ENCODE assay signal across 18 cellular contexts in genomic region chr1:173878251-173878650, GRCh38. TPM values are rescaled to one million over a fixed set of nuclear protein-coding genes. Genes with fewer than 3 reads are reported as not detected.
DNase-seq lines count a peak whose midpoint lies in the region; ATAC-seq and TF ChIP-seq lines count a peak whose summit lies in the region.
"Had no signal": no experiment of that assay in that cellular context is flagged by ENCODE, and none has a peak within 500 bp of the region (broad histone marks: within the 10 kb centered on the region; RNA-seq: fewer than 3 reads in every experiment).

No MANE protein-coding gene starts in this region.

- H3K4me3 ChIP-seq in neutrophil (ENCODE audit: low read depth in 1 of 2, low read length in 1 of 2) (no peak overlapping the region), coronary artery (no peak overlapping the region)
- H3K4me3 ChIP-seq: BLaER1 had no signal

- peaks cover 25 to 28% of the 10 kb centered on the region in 2 experiments for H3K4me1 ChIP-seq in neutrophil (ENCODE audit: control insufficient read depth in 1 of 2, insufficient read depth in 1 of 2, low read depth in 1 of 2, low read length in 1 of 2)
- H3K4me1 ChIP-seq: BLaER1 had no signal

- H3K4me3 Mint-ChIP-seq in activated T-helper 17 cell treated with anti-CD3 and anti-CD28 coated beads, Interleukin-2, amount 50 U/mL, for 72 hours = no peak overlapping the region
- H3K4me3 Mint-ChIP-seq: CD14-positive monocyte; CD8-positive, alpha-beta T cell; H9 had no signal

- H3K27ac Mint-ChIP-seq in activated T-helper 17 cell treated with anti-CD3 and anti-CD28 coated beads, Interleukin-2, amount 50 U/mL, for 72 hours = peak overlapping the region; percentile 9
- H3K27ac Mint-ChIP-seq: CD14-positive monocyte; CD8-positive, alpha-beta T cell; H9 had no signal

- H3K9me3 ChIP-seq in neutrophil = no peaks in the 10 kb centered on the region
- H3K9me3 ChIP-seq: BLaER1 had no signal

- peaks cover 62% of the 10 kb centered on the region for H3K36me3 Mint-ChIP-seq in activated T-helper 17 cell treated with anti-CD3 and anti-CD28 coated beads, Interleukin-2, amount 50 U/mL, for 72 hours (ENCODE audit: low read depth)

- no peaks in the 10 kb centered on the region for H3K4me1 Mint-ChIP-seq in activated T-helper 17 cell treated with anti-CD3 and anti-CD28 coated beads, Interleukin-2, amount 50 U/mL, for 72 hours
- H3K4me1 Mint-ChIP-seq: H9 had no signal

- peaks cover 27% of the 10 kb centered on the region for H3K36me3 ChIP-seq in neutrophil

- no peaks in the 10 kb centered on the region for H3K27me3 Mint-ChIP-seq in activated T-helper 17 cell treated with anti-CD3 and anti-CD28 coated beads, Interleukin-2, amount 50 U/mL, for 72 hours

- no peak for TF ChIP-seq CTCF in 22Rv1 (IDR thresholded peaks at IDR 0.05)
- no peak for TF ChIP-seq CTCF in neutrophil (IDR thresholded peaks at IDR 0.05)
- no peak for TF ChIP-seq CTCF in coronary artery (IDR thresholded peaks at IDR 0.05)

- H3K27ac ChIP-seq in 22Rv1 (0 out of 2 replicates have a peak overlapping the region, but pooled peaks have one; percentile 65), neutrophil (peak overlapping the region; percentile 66), coronary artery (no peak overlapping the region)
- H3K27ac ChIP-seq: BLaER1 had no signal

- H3K9me3 Mint-ChIP-seq in activated T-helper 17 cell treated with anti-CD3 and anti-CD28 coated beads, Interleukin-2, amount 50 U/mL, for 72 hours = no peaks in the 10 kb centered on the region
- H3K9me3 Mint-ChIP-seq: CD8-positive, alpha-beta T cell; H9 had no signal

- H3K27me3 ChIP-seq in neutrophil = no peaks in the 10 kb centered on the region
- H3K27me3 ChIP-seq: BLaER1 had no signal

- ATAC-seq in activated T-helper 17 cell treated with anti-CD3 and anti-CD28 coated beads, Interleukin-2, amount 50 U/mL, for 72 hours (replicated peaks) = no peak
- no peak for ATAC-seq in GM18520 (IDR thresholded peaks at IDR 0.05; ENCODE audit: unreplicated experiment)
- ATAC-seq: CD8-positive, alpha-beta T cell had no signal

- DNase-seq in lung microvascular endothelial cell (ENCODE audit: low read depth in 2 of 2) (peak; percentile 33 to 52), coronary artery (ENCODE audit: low spot score) (no peak), NCI-H524 treated with DMSO at 0.1 percent for 48 hours (lab: John Stamatoyannopoulos, UW) (no peak)
- DNase-seq: 8988T; Calu3; CD8-positive, alpha-beta T cell; DMS79 treated with DMSO at 0.1 percent for 48 hours; GF-D8; H9 had no signal

RNA-seq across cellular contexts. Expression of gene ZBTB37, which starts 10.1 kb away (rescaled TPM):
- 10 to 100 TPM; 10.4 to 14.2 TPM for total RNA-seq in activated T-helper 17 cell treated with anti-CD3 and anti-CD28 coated beads, Interleukin-2, amount 50 U/mL, for 72 hours
- 2.2 and 4.4 TPM in 2 replicates for total RNA-seq in lung microvascular endothelial cell

RNA-seq across cellular contexts. Expression of gene GAS5, which starts 10.5 kb away (rescaled TPM):
- total RNA-seq in activated T-helper 17 cell treated with anti-CD3 and anti-CD28 coated beads, Interleukin-2, amount 50 U/mL, for 72 hours = 100 to 1,000 TPM; 646 to 717 TPM
- 281 and 362 TPM in 2 replicates for total RNA-seq in lung microvascular endothelial cell

RNA-seq across cellular contexts. Expression of gene SERPINC1, which starts 38.9 kb away (rescaled TPM):
- under 1 TPM; 0.35 to 0.77 TPM for total RNA-seq in activated T-helper 17 cell treated with anti-CD3 and anti-CD28 coated beads, Interleukin-2, amount 50 U/mL, for 72 hours
- not detected in 2 replicates for total RNA-seq in lung microvascular endothelial cell
- total RNA-seq: A673; CD8-positive, alpha-beta T cell; H1; H9; HT-29 had no signal

RNA-seq across cellular contexts. Expression of gene CENPL, which starts 53.6 kb away (rescaled TPM):
- 10 to 100 TPM; 25.5 to 33.9 TPM for total RNA-seq in activated T-helper 17 cell treated with anti-CD3 and anti-CD28 coated beads, Interleukin-2, amount 50 U/mL, for 72 hours
- 4.8 and 8.7 TPM in 2 replicates for total RNA-seq in lung microvascular endothelial cell

RNA-seq across cellular contexts. Expression of gene DARS2, which starts 53.8 kb away (rescaled TPM):
- 10 to 100 TPM; 25.8 to 38.5 TPM for total RNA-seq in activated T-helper 17 cell treated with anti-CD3 and anti-CD28 coated beads, Interleukin-2, amount 50 U/mL, for 72 hours
- 8.9 and 10.2 TPM in 2 replicates for total RNA-seq in lung microvascular endothelial cell

Comparison
In these comparisons a context has a peak if more than half of its experiments do, and no peak if none do; other contexts are left out.
1. H3K27ac ChIP-seq: peak in 22Rv1 (single experiment) and neutrophil (single experiment); none in coronary artery (0 of 2).
2. DNase-seq: peak in lung microvascular endothelial cell (2 of 2); none in coronary artery (single experiment) and NCI-H524 treated with DMSO at 0.1 percent for 48 hours (single experiment).